Comparison of ENCODE assay signal across 22 cellular contexts in the genomic region with DNA sequence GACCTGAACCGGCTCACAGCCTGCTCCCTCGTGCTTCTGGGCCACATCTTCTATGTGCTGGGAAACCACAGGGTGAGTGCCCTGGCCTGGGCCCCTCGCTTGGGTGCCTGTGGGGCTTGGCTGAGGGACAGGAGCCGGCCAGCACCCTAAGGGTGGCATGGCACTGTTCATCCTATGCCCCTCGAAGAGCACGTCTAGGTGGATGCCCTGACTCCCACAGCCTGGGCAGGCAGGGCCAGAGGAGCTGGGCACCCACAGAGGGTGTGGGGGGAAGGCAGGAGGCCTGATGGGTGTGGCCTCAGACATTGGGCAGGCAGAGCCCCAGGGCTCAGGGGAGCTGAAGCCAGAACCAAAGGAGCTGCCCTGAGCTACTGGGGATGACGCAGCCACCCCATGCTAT. TPM values are rescaled to one million over a fixed set of nuclear protein-coding genes. Genes with fewer than 3 reads are reported as not detected.
A peak's percentile ranks its signal among the peaks of the same experiment; 100 is the strongest.
DNase-seq lines count a peak whose midpoint lies in the region; ATAC-seq, FAIRE-seq and TF ChIP-seq lines count a peak whose summit lies in the region.
"Had no signal": no experiment of that assay in that cellular context is flagged by ENCODE, and none has a peak within 500 bp of the region (broad histone marks: within the 10 kb centered on the region; RNA-seq: fewer than 3 reads in every experiment).

No MANE protein-coding gene starts in this region.

- no peaks in the 10 kb centered on the region for H3K9me1 ChIP-seq in K562 (ENCODE audit: control insufficient read depth, insufficient read depth, low read length)

- H3K9me3 ChIP-seq in K562 (replicated peaks; ENCODE audit: control insufficient read depth, insufficient read depth, low read depth, low read length): no peaks in the 10 kb centered on the region
- H3K9me3 ChIP-seq: A549; BE2C; BLaER1 treated with 17β-estradiol and CSF1 and Interleukin-3, amounts not matched to agents 10 nM and 100 nM had no signal

- no TSS peak for BruUV-seq in K562 (replicated peaks; lab: Mats Ljungman, UMichigan)

- in situ Hi-C loops in K562 (cut with MboI): no loop called here

- H3K27ac Mint-ChIP-seq in CD14-positive monocyte (peak overlapping the region in 2 of 7 donors; percentile 54 to 62), memory B cell (peak overlapping the region; percentile 68)
- no peak overlapping the region for H3K27ac Mint-ChIP-seq in activated CD4-positive, alpha-beta T cell treated with anti-CD3 and anti-CD28 coated beads for 36 hours
- H3K27ac Mint-ChIP-seq: CD4-positive, alpha-beta memory T cell had no signal

- H3K4me3 ChIP-seq in K562: no peak overlapping the region
- H3K4me3 ChIP-seq: A549; BLaER1 treated with 17β-estradiol and CSF1 and Interleukin-3, amounts not matched to agents 10 nM and 100 nM had no signal

- H3K9ac ChIP-seq in K562 (ENCODE audit: insufficient read depth in 1 of 2, low read depth in 2 of 2, low read length in 2 of 2): peak overlapping the region in 1 of 2 experiments; percentile 11; a peak in 1 of 4 replicates
- H3K9ac ChIP-seq: BLaER1 treated with 17β-estradiol and CSF1 and Interleukin-3, amounts not matched to agents 10 nM and 100 nM had no signal

- no peak for TF ChIP-seq EP300 in K562 (IDR thresholded peaks at IDR 0.05; ENCODE audit: low read length)

- H3K4me3 Mint-ChIP-seq in CD14-positive monocyte (no peak overlapping the region), memory B cell (no peak overlapping the region)
- no peak overlapping the region for H3K4me3 Mint-ChIP-seq in activated T-cell treated with anti-CD3 and anti-CD28 coated beads, Interleukin-2, amount 50 U/mL, for 4 hours
- no peak overlapping the region for H3K4me3 Mint-ChIP-seq in activated CD4-positive, alpha-beta T cell treated with anti-CD3 and anti-CD28 coated beads for 36 hours
- H3K4me3 Mint-ChIP-seq: CD4-positive, alpha-beta memory T cell; H9 had no signal

- intact Hi-C loops in CD14-positive monocyte (cut with micrococcal nuclease): no loop called here
- intact Hi-C loops in K562 (cut with micrococcal nuclease): no loop called here
- intact Hi-C loops in sciatic nerve (cut with DNase I): no loop called here
- intact Hi-C loops in activated CD4-positive, alpha-beta T cell treated with anti-CD3 and anti-CD28 coated beads for 36 hours (cut with DNase I, micrococcal nuclease): no loop called here

- peaks cover 74% of the 10 kb centered on the region; the same call in 2 of the 3 replicates for H3K36me3 ChIP-seq in K562 (ENCODE audit: control insufficient read depth, insufficient read depth, low read length)

- FAIRE-seq in K562 (lab: Jason Lieb, UNC) (no peak), H54 (lab: Jason Lieb, UNC) (no peak)
- FAIRE-seq: A549, GM12892 had no signal

- TF ChIP-seq CTCF in CD14-positive monocyte (IDR thresholded peaks at IDR 0.05) (no peak), K562 (IDR thresholded peaks at IDR 0.05 in 2 of 3, conservative IDR thresholded peaks at IDR 0.05 in 1 of 3; ENCODE audit: insufficient read depth in 2 of 3, low read depth in 1 of 3, low read length in 3 of 3) (no peak)

- TF ChIP-seq POLR2A in K562 (conservative IDR thresholded peaks at IDR 0.05): no peak
- no peak for TF ChIP-seq POLR2A in H54 (IDR thresholded peaks at IDR 0.05; ENCODE audit: low read depth, low read length)

- H3K4me2 ChIP-seq in K562 (ENCODE audit: insufficient read depth, low read length): no peak overlapping the region
- H3K4me2 ChIP-seq: A549; BLaER1 treated with 17β-estradiol and CSF1 and Interleukin-3, amounts not matched to agents 10 nM and 100 nM had no signal

- no peak for TF ChIP-seq RAD21 in K562 (CRISPR knock-in tag; conservative IDR thresholded peaks at IDR 0.05 in 1 of 2, IDR thresholded peaks at IDR 0.05 in 1 of 2)

- H3K36me3 Mint-ChIP-seq in CD14-positive monocyte (peaks cover 68 to 98% of the 10 kb centered on the region in 2 donors), memory B cell (peaks cover 30% of the 10 kb centered on the region)
- peaks cover 28% of the 10 kb centered on the region for H3K36me3 Mint-ChIP-seq in activated T-cell treated with anti-CD3 and anti-CD28 coated beads, Interleukin-2, amount 50 U/mL, for 4 hours (ENCODE audit: insufficient read depth)
- H3K36me3 Mint-ChIP-seq in activated CD4-positive, alpha-beta T cell treated with anti-CD3 and anti-CD28 coated beads for 36 hours (ENCODE audit: low read depth): peaks cover 40% of the 10 kb centered on the region

- CTCF ChIA-PET in K562 (lab: Yijun Ruan, JAX; ENCODE audit: low intra/inter-chr PET ratio): no interaction called here
- CTCF ChIA-PET in activated CD4-positive, alpha-beta T cell treated with anti-CD3 and anti-CD28 coated beads for 36 hours (lab: Charles Lee): no interaction called here

- H3K27me3 Mint-ChIP-seq in CD14-positive monocyte (ENCODE audit: low read depth in 3 of 3) (no peaks in the 10 kb centered on the region), memory B cell (no peaks in the 10 kb centered on the region)
- H3K27me3 Mint-ChIP-seq in activated T-cell treated with anti-CD3 and anti-CD28 coated beads, Interleukin-2, amount 50 U/mL, for 4 hours (ENCODE audit: low read depth): no peaks in the 10 kb centered on the region
- no peaks in the 10 kb centered on the region for H3K27me3 Mint-ChIP-seq in activated CD4-positive, alpha-beta T cell treated with anti-CD3 and anti-CD28 coated beads for 36 hours
- H3K27me3 Mint-ChIP-seq: CD4-positive, alpha-beta memory T cell had no signal

- H3K27ac ChIP-seq in K562 (ENCODE audit: extremely low read depth, low read depth, low read length): no peak overlapping the region
- H3K27ac ChIP-seq: A549; BLaER1 treated with 17β-estradiol and CSF1 and Interleukin-3, amounts not matched to agents 10 nM and 100 nM had no signal

- 94% methylated on average over 7 of the region's 7 CpGs for WGBS in K562 (ENCODE audit: insufficient coverage, low coverage, missing lambda C conversion rate)

- H4K20me1 ChIP-seq in K562 (replicated peaks; ENCODE audit: control insufficient read depth, insufficient read depth, low read length): no peaks in the 10 kb centered on the region

- DNase-seq in CD14-positive monocyte (ENCODE audit: low spot score): peak; percentile 28
- no peak for DNase-seq in K562 (ENCODE audit: extremely low read depth in 1 of 4, low spot score in 3 of 4)
- no peak for DNase-seq in memory B cell (ENCODE audit: low spot score in 2 of 2)
- DNase-seq in sciatic nerve (ENCODE audit: low spot score): no peak
- no peak for DNase-seq in H54 (ENCODE audit: insufficient read length, low spot score)
- DNase-seq in activated T-cell treated with anti-CD3 and anti-CD28 coated beads, Interleukin-2, amount 50 U/mL, for 4 hours: no peak
- DNase-seq in activated CD4-positive, alpha-beta T cell treated with anti-CD3 and anti-CD28 coated beads for 36 hours: no peak
- DNase-seq: 8988T; ACHN; AML-193; BE2C; Calu3; CD4-positive, alpha-beta memory T cell; COR-L47; DMS53; DMS79 treated with DMSO at 0.1 percent for 48 hours; GOT3; H9 had no signal

- no peaks in the 10 kb centered on the region for H3K4me1 Mint-ChIP-seq in CD14-positive monocyte
- H3K4me1 Mint-ChIP-seq in memory B cell: no peaks in the 10 kb centered on the region
- H3K4me1 Mint-ChIP-seq in activated T-cell treated with anti-CD3 and anti-CD28 coated beads, Interleukin-2, amount 50 U/mL, for 4 hours (ENCODE audit: low read depth): no peaks in the 10 kb centered on the region
- no peaks in the 10 kb centered on the region for H3K4me1 Mint-ChIP-seq in activated CD4-positive, alpha-beta T cell treated with anti-CD3 and anti-CD28 coated beads for 36 hours
- H3K4me1 Mint-ChIP-seq: CD4-positive, alpha-beta memory T cell; H9 had no signal

- no peak overlapping the region for H2AFZ ChIP-seq in K562 (ENCODE audit: low read depth, low read length)

- no peaks in the 10 kb centered on the region for H3K79me2 ChIP-seq in K562 (ENCODE audit: control insufficient read depth, insufficient read depth, low read length)

- H3K9me3 Mint-ChIP-seq in CD14-positive monocyte (no peaks in the 10 kb centered on the region), memory B cell (no peaks in the 10 kb centered on the region)
- H3K9me3 Mint-ChIP-seq in activated T-cell treated with anti-CD3 and anti-CD28 coated beads, Interleukin-2, amount 50 U/mL, for 4 hours: no peaks in the 10 kb centered on the region
- no peaks in the 10 kb centered on the region for H3K9me3 Mint-ChIP-seq in activated CD4-positive, alpha-beta T cell treated with anti-CD3 and anti-CD28 coated beads for 36 hours (ENCODE audit: low read depth)
- H3K9me3 Mint-ChIP-seq: CD4-positive, alpha-beta memory T cell; H9 had no signal

- peaks cover 0 to 11% of the 10 kb centered on the region in 2 experiments; a peak in 2 of 5 replicates for H3K4me1 ChIP-seq in K562 (replicated peaks in 1 of 2; ENCODE audit: control insufficient read depth in 2 of 2, insufficient read depth in 2 of 2, low read length in 2 of 2)
- H3K4me1 ChIP-seq: A549; BE2C; BLaER1 treated with 17β-estradiol and CSF1 and Interleukin-3, amounts not matched to agents 10 nM and 100 nM had no signal

- ATAC-seq in K562 (no peak), memory B cell (ENCODE audit: low read depth) (no peak), sciatic nerve (peak; percentile 16)
- ATAC-seq in activated T-cell treated with anti-CD3 and anti-CD28 coated beads, Interleukin-2, amount 50 U/mL, for 4 hours: no peak
- no peak for ATAC-seq in activated CD4-positive, alpha-beta T cell treated with anti-CD3 and anti-CD28 coated beads for 36 hours
- ATAC-seq: HCT116 had no signal

- POLR2A ChIA-PET in K562 (lab: Yijun Ruan, JAX): interaction anchor here (0.6 to 1.0 kb wide), 2 partner anchors 9 to 138 kb away, joined by 3 to 5 read pairs; no protein-coding TSS in a partner anchor
- POLR2A ChIA-PET in activated CD4-positive, alpha-beta T cell treated with anti-CD3 and anti-CD28 coated beads for 36 hours (lab: Charles Lee): no interaction called here

- H3K27me3 ChIP-seq in K562 (ENCODE audit: control insufficient read depth in 2 of 2, insufficient read depth in 2 of 2, low read length in 2 of 2): no peaks in the 10 kb centered on the region
- H3K27me3 ChIP-seq: BE2C; BLaER1 treated with 17β-estradiol and CSF1 and Interleukin-3, amounts not matched to agents 10 nM and 100 nM had no signal

RNA-seq across cellular contexts. Expression of gene MAU2, which starts 28.7 kb away (rescaled TPM):
- polyA plus RNA-seq in CD14-positive monocyte (10 to 100 TPM in 1 of 2 donors, 1 to 10 TPM in 1; 7.4 to 14.5 TPM), K562 (2011; rRNA removed) (21.0 and 34.2 TPM in 2 replicates), K562 (2014; fragmentation: Illumina TruSeq; extraction: Trizol) (19.4 and 22.5 TPM in 2 replicates), K562 (2014; fragmentation: Nextera tagmentation; extraction: Ambion mirVana) (1 to 10 TPM; 1.2 to 1.4 TPM), K562 (2014; rRNA removed) (27.4 and 31.4 TPM in 2 replicates)
- 132 and 299 TPM in 2 replicates for total RNA-seq in K562 (2011; cell fraction: chromatin; rRNA removed; ENCODE audit: low replicate concordance)
- total RNA-seq in K562 (2011; cell fraction: nucleolus; rRNA removed): 154 and 168 TPM in 2 replicates
- 141 and 151 TPM in 2 replicates for total RNA-seq in K562 (2011; cell fraction: nucleoplasm; rRNA removed)
- total RNA-seq in K562 (2014; rRNA removed) (21.1 and 24.1 TPM in 2 replicates), K562 (2014; rRNA removed; fragmentation: Illumina TruSeq; extraction: Trizol) (10.0 and 12.0 TPM in 2 replicates), K562 (2015; rRNA removed; fragmentation: Illumina TruSeq; extraction: Trizol) (17.2 and 17.8 TPM in 2 replicates), K562 (2021) (43.4 and 48.1 TPM in 2 replicates), sciatic nerve (78.5 TPM)
- 25.3 and 40.5 TPM in 2 replicates for polyA plus RNA-seq in K562 (2011; cell fraction: cytosol; rRNA removed)
- 83.2 and 123 TPM in 2 replicates for polyA plus RNA-seq in K562 (2011; cell fraction: nucleus; rRNA removed)
- polyA plus RNA-seq in K562 (2012): 30.0 and 42.5 TPM in 2 replicates
- polyA minus RNA-seq in K562 (2011; rRNA and poly(A)+ RNA removed): 23.0 and 45.7 TPM in 2 replicates
- 28.1 and 43.8 TPM in 2 replicates for polyA minus RNA-seq in K562 (2011; cell fraction: cytosol; rRNA and poly(A)+ RNA removed)
- polyA minus RNA-seq in K562 (2011; cell fraction: nucleus; rRNA and poly(A)+ RNA removed): 55.9 and 63.5 TPM in 2 replicates
- 10 to 100 TPM; 59.2 to 63.6 (median 62.8) TPM for total RNA-seq in activated T-cell treated with anti-CD3 and anti-CD28 coated beads, Interleukin-2, amount 50 U/mL, for 4 hours
- 10 to 100 TPM; 33.3 to 45.7 TPM for total RNA-seq in activated CD4-positive, alpha-beta T cell treated with anti-CD3 and anti-CD28 coated beads for 36 hours

RNA-seq across cellular contexts. Expression of gene SUGP1, which starts 29.1 kb away (rescaled TPM):
- 10 to 100 TPM; 17.4 to 18.1 TPM for polyA plus RNA-seq in CD14-positive monocyte
- 90.2 and 178 TPM in 2 replicates for total RNA-seq in K562 (2011; cell fraction: chromatin; rRNA removed; ENCODE audit: low replicate concordance)
- 124 and 128 TPM in 2 replicates for total RNA-seq in K562 (2011; cell fraction: nucleolus; rRNA removed)
- total RNA-seq in K562 (2011; cell fraction: nucleoplasm; rRNA removed): 77.5 and 85.2 TPM in 2 replicates
- 40.4 and 44.6 TPM in 2 replicates for total RNA-seq in K562 (2014; rRNA removed)
- total RNA-seq in K562 (2014; rRNA removed; fragmentation: Illumina TruSeq; extraction: Trizol): 16.8 and 17.9 TPM in 2 replicates
- 32.4 and 34.3 TPM in 2 replicates for total RNA-seq in K562 (2015; rRNA removed; fragmentation: Illumina TruSeq; extraction: Trizol)
- 45.0 and 53.3 TPM in 2 replicates for total RNA-seq in K562 (2021)
- polyA plus RNA-seq in K562 (2011; rRNA removed): 28.5 and 30.6 TPM in 2 replicates
- polyA plus RNA-seq in K562 (2011; cell fraction: cytosol; rRNA removed): 20.8 and 33.6 TPM in 2 replicates
- 96.6 and 109 TPM in 2 replicates for polyA plus RNA-seq in K562 (2011; cell fraction: nucleus; rRNA removed)
- polyA plus RNA-seq in K562 (2012): 43.7 and 43.9 TPM in 2 replicates
- 35.0 and 36.7 TPM in 2 replicates for polyA plus RNA-seq in K562 (2014; fragmentation: Illumina TruSeq; extraction: Trizol)
- 1 to 10 TPM; 1.0 to 1.9 TPM for polyA plus RNA-seq in K562 (2014; fragmentation: Nextera tagmentation; extraction: Ambion mirVana)
- 41.0 and 48.9 TPM in 2 replicates for polyA plus RNA-seq in K562 (2014; rRNA removed)
- 19.3 and 21.7 TPM in 2 replicates for polyA minus RNA-seq in K562 (2011; rRNA and poly(A)+ RNA removed)
- 21.6 and 25.8 TPM in 2 replicates for polyA minus RNA-seq in K562 (2011; cell fraction: cytosol; rRNA and poly(A)+ RNA removed)
- 28.8 and 51.3 TPM in 2 replicates for polyA minus RNA-seq in K562 (2011; cell fraction: nucleus; rRNA and poly(A)+ RNA removed)
- 43.7 TPM for total RNA-seq in sciatic nerve
- 10 to 100 TPM; 54.8 to 61.8 (median 61.3) TPM for total RNA-seq in activated T-cell treated with anti-CD3 and anti-CD28 coated beads, Interleukin-2, amount 50 U/mL, for 4 hours
- 10 to 100 TPM; 49.4 to 62.0 TPM for total RNA-seq in activated CD4-positive, alpha-beta T cell treated with anti-CD3 and anti-CD28 coated beads for 36 hours

RNA-seq across cellular contexts. Expression of gene GATAD2A, which starts 56.1 kb away (rescaled TPM):
- polyA plus RNA-seq in CD14-positive monocyte (1 to 10 TPM; 8.0 to 8.7 TPM), K562 (2011; rRNA removed) (25.4 and 33.0 TPM in 2 replicates), K562 (2014; fragmentation: Illumina TruSeq; extraction: Trizol) (44.2 and 80.9 TPM in 2 replicates), K562 (2014; fragmentation: Nextera tagmentation; extraction: Ambion mirVana) (1 to 10 TPM; 2.4 to 5.1 TPM), K562 (2014; rRNA removed) (88.4 and 112 TPM in 2 replicates)
- total RNA-seq in K562 (2011; cell fraction: chromatin; rRNA removed; ENCODE audit: low replicate concordance): 64.2 and 71.9 TPM in 2 replicates
- 40.3 and 42.0 TPM in 2 replicates for total RNA-seq in K562 (2011; cell fraction: nucleolus; rRNA removed)
- total RNA-seq in K562 (2011; cell fraction: nucleoplasm; rRNA removed): 44.1 and 58.8 TPM in 2 replicates
- total RNA-seq in K562 (2014; rRNA removed) (114 and 141 TPM in 2 replicates), K562 (2014; rRNA removed; fragmentation: Illumina TruSeq; extraction: Trizol) (36.3 and 39.2 TPM in 2 replicates), K562 (2015; rRNA removed; fragmentation: Illumina TruSeq; extraction: Trizol) (61.2 and 65.5 TPM in 2 replicates), K562 (2021) (215 and 226 TPM in 2 replicates), sciatic nerve (57.7 TPM)
- polyA plus RNA-seq in K562 (2011; cell fraction: cytosol; rRNA removed): 21.1 and 45.0 TPM in 2 replicates
- polyA plus RNA-seq in K562 (2011; cell fraction: nucleus; rRNA removed): 23.6 and 33.3 TPM in 2 replicates
- 44.9 and 60.8 TPM in 2 replicates for polyA plus RNA-seq in K562 (2012)
- 33.1 and 40.4 TPM in 2 replicates for polyA minus RNA-seq in K562 (2011; rRNA and poly(A)+ RNA removed)
- polyA minus RNA-seq in K562 (2011; cell fraction: cytosol; rRNA and poly(A)+ RNA removed): 55.4 and 91.3 TPM in 2 replicates
- 12.5 and 17.4 TPM in 2 replicates for polyA minus RNA-seq in K562 (2011; cell fraction: nucleus; rRNA and poly(A)+ RNA removed)
- total RNA-seq in activated T-cell treated with anti-CD3 and anti-CD28 coated beads, Interleukin-2, amount 50 U/mL, for 4 hours: 100 to 1,000 TPM; 187 to 240 (median 205) TPM
- total RNA-seq in activated CD4-positive, alpha-beta T cell treated with anti-CD3 and anti-CD28 coated beads for 36 hours: 100 to 1,000 TPM; 123 to 139 TPM
